10 cellular contexts compared by ENCODE assay signal in genomic region chr21:36994501-36995189, GRCh38. TPM values are rescaled to one million over a fixed set of nuclear protein-coding genes. Genes with fewer than 3 reads are reported as not detected.
A peak's percentile ranks its signal among the peaks of the same experiment; 100 is the strongest.
DNase-seq lines count a peak whose midpoint lies in the region; ATAC-seq and TF ChIP-seq lines count a peak whose summit lies in the region.
"Had no signal": no experiment of that assay in that cellular context is flagged by ENCODE, and none has a peak within 500 bp of the region (broad histone marks: within the 10 kb centered on the region; RNA-seq: fewer than 3 reads in every experiment).

No MANE protein-coding gene starts in this region.

- peaks cover 0 to 6% (median 0%) of the 10 kb centered on the region in 4 donors for H3K4me1 ChIP-seq in tibial nerve

- CTCF ChIA-PET in activated CD8-positive, alpha-beta T cell treated with anti-CD3 and anti-CD28 coated beads, Interleukin-2, amount 10 ng/mL, durations not matched to agents 7 days and 5 days (lab: Charles Lee), result no interaction called here

- 35 to 36% methylated on average over 35 to 38 of the region's 38 CpGs for WGBS in tibial nerve, 2 donors

- DNase-seq in HFFc6 (no peak), fibroblast of the aortic adventitia (ENCODE audit: low read depth) (no peak), tibial nerve (ENCODE audit: low spot score in 2 of 2) (no peak), DMS79 treated with DMSO at 0.1 percent for 48 hours (lab: John Stamatoyannopoulos, UW) (no peak)
- peak; percentile 58 for DNase-seq in activated CD8-positive, alpha-beta T cell treated with anti-CD3 and anti-CD28 coated beads, Interleukin-2, amount 10 ng/mL, durations not matched to agents 7 days and 5 days
- peak; percentile 26 for DNase-seq in stimulated activated CD4-positive, alpha-beta T cell treated with anti-CD3 and anti-CD28 coated beads, Interleukin-12 subunit alpha, Interleukin-12 subunit beta, amount 100 ng/mL, for 4 hours
- DNase-seq: heart right ventricle, T-helper 9 cell had no signal

- no peak for TF ChIP-seq EP300 in tibial nerve (IDR thresholded peaks at IDR 0.05)

- peaks cover 0 to 18% of the 10 kb centered on the region in 2 donors for H3K27me3 ChIP-seq in tibial nerve

- TF ChIP-seq CTCF in HFFc6 (IDR thresholded peaks at IDR 0.05) (0 out of 2 replicates have a peak, but pooled peaks have one; percentile 17), fibroblast of the aortic adventitia (IDR thresholded peaks at IDR 0.05; ENCODE audit: insufficient read depth, low read length) (peak; percentile 2), tibial nerve (IDR thresholded peaks at IDR 0.05) (no peak)

- peaks cover 8% of the 10 kb centered on the region; the same call in 1 of the 2 replicates for H3K4me1 Mint-ChIP-seq in HFFc6 (ENCODE audit: low read depth)
- H3K4me1 Mint-ChIP-seq in activated CD8-positive, alpha-beta T cell treated with anti-CD3 and anti-CD28 coated beads, Interleukin-2, amount 10 ng/mL, durations not matched to agents 7 days and 5 days (ENCODE audit: low read depth), result peaks cover 13% of the 10 kb centered on the region

- no peak overlapping the region for H3K27ac Mint-ChIP-seq in HFFc6
- peak overlapping the region; percentile 37 for H3K27ac Mint-ChIP-seq in activated CD8-positive, alpha-beta T cell treated with anti-CD3 and anti-CD28 coated beads, Interleukin-2, amount 10 ng/mL, durations not matched to agents 7 days and 5 days

- no peaks in the 10 kb centered on the region for H3K36me3 ChIP-seq in tibial nerve
- H3K36me3 ChIP-seq: heart right ventricle had no signal

- H3K4me3 Mint-ChIP-seq in HFFc6, result no peak overlapping the region
- peak overlapping the region; percentile 12 for H3K4me3 Mint-ChIP-seq in activated CD8-positive, alpha-beta T cell treated with anti-CD3 and anti-CD28 coated beads, Interleukin-2, amount 10 ng/mL, durations not matched to agents 7 days and 5 days
- H3K4me3 Mint-ChIP-seq: neural crest cell had no signal

- ATAC-seq in activated CD8-positive, alpha-beta T cell treated with anti-CD3 and anti-CD28 coated beads, Interleukin-2, amount 10 ng/mL, durations not matched to agents 7 days and 5 days, result no peak
- no peak for ATAC-seq in HG02763 (IDR thresholded peaks at IDR 0.05; ENCODE audit: unreplicated experiment)
- ATAC-seq: heart right ventricle had no signal

- no peak for TF ChIP-seq POLR2A in tibial nerve (IDR thresholded peaks at IDR 0.05)

- H3K27ac ChIP-seq in tibial nerve, result no peak overlapping the region
- H3K27ac ChIP-seq: heart right ventricle had no signal

- no peaks in the 10 kb centered on the region for H3K36me3 Mint-ChIP-seq in HFFc6 (ENCODE audit: low read depth)
- no peaks in the 10 kb centered on the region for H3K36me3 Mint-ChIP-seq in activated CD8-positive, alpha-beta T cell treated with anti-CD3 and anti-CD28 coated beads, Interleukin-2, amount 10 ng/mL, durations not matched to agents 7 days and 5 days (ENCODE audit: low read depth)

- no peak overlapping the region for H3K4me3 ChIP-seq in fibroblast of the aortic adventitia (ENCODE audit: low read depth, low read length)
- no peak overlapping the region for H3K4me3 ChIP-seq in tibial nerve

- H3K27me3 Mint-ChIP-seq in HFFc6 (ENCODE audit: insufficient read depth), result peaks cover 20% of the 10 kb centered on the region
- H3K27me3 Mint-ChIP-seq in activated CD8-positive, alpha-beta T cell treated with anti-CD3 and anti-CD28 coated beads, Interleukin-2, amount 10 ng/mL, durations not matched to agents 7 days and 5 days (ENCODE audit: low read depth), result peaks cover 2% of the 10 kb centered on the region

- no peaks in the 10 kb centered on the region for H3K9me3 Mint-ChIP-seq in HFFc6
- H3K9me3 Mint-ChIP-seq in activated CD8-positive, alpha-beta T cell treated with anti-CD3 and anti-CD28 coated beads, Interleukin-2, amount 10 ng/mL, durations not matched to agents 7 days and 5 days (ENCODE audit: insufficient read depth), result no peaks in the 10 kb centered on the region
- H3K9me3 Mint-ChIP-seq: neural crest cell had no signal

- peaks cover 0 to 7% (median 0%) of the 10 kb centered on the region in 4 donors for H3K9me3 ChIP-seq in tibial nerve

- POLR2A ChIA-PET in activated CD8-positive, alpha-beta T cell treated with anti-CD3 and anti-CD28 coated beads, Interleukin-2, amount 10 ng/mL, durations not matched to agents 7 days and 5 days (lab: Charles Lee), result no interaction called here

RNA-seq across cellular contexts. Expression of gene RIPPLY3, which starts 11.9 kb away (rescaled TPM):
- not detected for total RNA-seq in HFFc6 (2021; fragmentation: NEBNext Ultra II Directional; extraction: Animal tissue kit (Norgen Biotek cat#: 25700))
- total RNA-seq in activated CD8-positive, alpha-beta T cell treated with anti-CD3 and anti-CD28 coated beads, Interleukin-2, amount 10 ng/mL, durations not matched to agents 7 days and 5 days, result under 1 TPM in 1 of 2 experiments, not detected in 1; 0.10 TPM
- total RNA-seq in fibroblast of the aortic adventitia (ENCODE audit: low replicate concordance) (not detected in 2 replicates), tibial nerve (not detected)
- total RNA-seq: heart right ventricle had no signal

RNA-seq across cellular contexts. Expression of gene HLCS, which starts 28.2 kb away (rescaled TPM):
- total RNA-seq in HFFc6 (2021; fragmentation: NEBNext Ultra II Directional; extraction: Animal tissue kit (Norgen Biotek cat#: 25700)), result 10 to 100 TPM; 20.3 to 24.5 (median 22.2) TPM
- total RNA-seq in activated CD8-positive, alpha-beta T cell treated with anti-CD3 and anti-CD28 coated beads, Interleukin-2, amount 10 ng/mL, durations not matched to agents 7 days and 5 days, result 10 to 100 TPM; 15.5 to 16.8 TPM
- 27.6 and 44.3 TPM in 2 replicates for total RNA-seq in fibroblast of the aortic adventitia (ENCODE audit: low replicate concordance)
- 10 to 100 TPM; 14.4 to 19.0 (median 17.4) TPM for total RNA-seq in tibial nerve

Comparison
In these comparisons a context has a peak if more than half of its experiments do, and no peak if none do; other contexts are left out.
1. DNase-seq: peak in activated CD8-positive, alpha-beta T cell treated with anti-CD3 and anti-CD28 coated beads, Interleukin-2, amount 10 ng/mL, durations not matched to agents 7 days and 5 days (single experiment) and stimulated activated CD4-positive, alpha-beta T cell treated with anti-CD3 and anti-CD28 coated beads, Interleukin-12 subunit alpha, Interleukin-12 subunit beta, amount 100 ng/mL, for 4 hours (single experiment); none in HFFc6 (single experiment), fibroblast of the aortic adventitia (single experiment), tibial nerve (0 of 2) and DMS79 treated with DMSO at 0.1 percent for 48 hours (single experiment).
2. CTCF ChIP-seq: peak in HFFc6 (single experiment) and fibroblast of the aortic adventitia (single experiment); none in tibial nerve (0 of 5).